ENCODE assay signal across 23 cellular contexts in the genomic region with DNA sequence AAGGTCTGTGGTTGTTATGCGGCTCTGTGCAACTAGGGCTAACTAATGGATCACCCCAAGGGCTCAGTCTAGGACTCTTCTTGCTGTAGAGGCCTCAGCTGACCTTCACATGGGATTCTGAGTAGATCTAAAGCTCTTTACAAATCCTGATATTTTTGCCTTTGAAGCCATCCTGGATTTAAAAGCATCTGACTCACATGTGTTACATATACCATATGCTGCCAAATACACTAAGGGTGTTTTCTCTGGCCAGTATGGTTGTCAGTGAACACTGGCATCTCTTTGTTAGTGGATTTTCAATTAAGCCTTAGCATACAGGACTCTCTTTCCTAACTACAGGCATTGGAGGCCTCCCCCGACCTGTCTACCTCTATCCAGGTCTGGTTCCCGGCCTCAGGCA.
"Had no signal": no experiment of that assay in that cellular context is flagged by ENCODE, and none has a peak within 500 bp of the region (broad histone marks: within the 10 kb centered on the region; RNA-seq: fewer than 3 reads in every experiment).

No MANE protein-coding gene starts in this region.

- H3K4me3 ChIP-seq: dorsolateral prefrontal cortex, esophagus squamous epithelium, gastroesophageal sphincter, heart left ventricle, lower lobe of right lung, ovary, psoas muscle, sigmoid colon, stomach, testis, tibial artery, upper lobe of left lung had no signal

- H3K9me3 ChIP-seq: esophagus squamous epithelium, gastroesophageal sphincter, heart left ventricle, lower lobe of right lung, ovary, psoas muscle, sigmoid colon, stomach, testis, tibial artery, upper lobe of left lung had no signal

- H3K36me3 ChIP-seq: esophagus squamous epithelium, gastroesophageal sphincter, heart left ventricle, lower lobe of right lung, ovary, sigmoid colon, stomach, tibial artery, upper lobe of left lung had no signal

- H3K27ac ChIP-seq: esophagus squamous epithelium, gastroesophageal sphincter, heart left ventricle, lower lobe of right lung, ovary, psoas muscle, sigmoid colon, stomach, testis, tibial artery, upper lobe of left lung had no signal

- ATAC-seq: gastroesophageal sphincter; heart left ventricle; left ventricle myocardium superior; lower lobe of right lung; natural killer cell; psoas muscle; right cardiac atrium; stimulated activated naive B cell treated with anti-CD40 and anti-IgM and Interleukin-4, amounts not matched to agents 10 μg/mL and 1 μg/mL and 100 μg/mL, for 72 hours had no signal

- DNase-seq: caudate nucleus; cerebellar nuclear complex; dorsolateral prefrontal cortex; effector CD4-positive, alpha-beta T cell; esophagus squamous epithelium; heart left ventricle; hippocampal formation; left ventricle myocardium superior; lower lobe of right lung; natural killer cell; occipital lobe; ovary; psoas muscle; right cardiac atrium; sigmoid colon; stimulated activated CD4-positive, alpha-beta T cell treated with anti-CD3 and anti-CD28 coated beads, Interleukin-2, amount 100 ng/mL, for 24 hours; stimulated activated CD4-positive, alpha-beta T cell treated with anti-CD3 and anti-CD28 coated beads, Interleukin-4, amount 100 ng/mL, for 24 hours; stimulated activated naive B cell treated with anti-CD40 and anti-IgM and Interleukin-4, amounts not matched to agents 10 μg/mL and 1 μg/mL and 100 μg/mL, for 72 hours; stomach; testis; tibial artery; upper lobe of left lung had no signal

- H3K4me1 ChIP-seq: gastroesophageal sphincter, heart left ventricle, lower lobe of right lung, psoas muscle, sigmoid colon, stomach, testis, tibial artery, upper lobe of left lung had no signal

- H3K27me3 ChIP-seq: dorsolateral prefrontal cortex, esophagus squamous epithelium, gastroesophageal sphincter, heart left ventricle, ovary, sigmoid colon, stomach, testis, tibial artery, upper lobe of left lung had no signal
